ENCODE assay signal across 8 cellular contexts in genomic region chr11:35040221-35040942, GRCh38.
DNase-seq lines count a peak whose midpoint lies in the region; ATAC-seq, FAIRE-seq and TF ChIP-seq lines count a peak whose summit lies in the region.
"Had no signal": no experiment of that assay in that cellular context is flagged by ENCODE, and none has a peak within 500 bp of the region (broad histone marks: within the 10 kb centered on the region; RNA-seq: fewer than 3 reads in every experiment).

No MANE protein-coding gene starts in this region.

- DNase-seq in astrocyte of the spinal cord (ENCODE audit: low read depth, low spot score) (peak; percentile 89), small intestine (peak; percentile 49), ascending aorta (ENCODE audit: low spot score in 2 of 2) (no peak), NCI-H146 treated with DMSO at 0.1 percent for 48 hours (lab: John Stamatoyannopoulos, UW; ENCODE audit: unreplicated experiment) (no peak)

- H2AFZ ChIP-seq in SU-DHL-6 (ENCODE audit: low read depth, low read length, severe bottlenecking): peak overlapping the region; percentile 49

- H3K36me3 ChIP-seq in SU-DHL-6 (ENCODE audit: low read length) (no peaks in the 10 kb centered on the region), small intestine (ENCODE audit: control insufficient read depth in 2 of 2, insufficient read depth in 2 of 2, low read length in 2 of 2) (no peaks in the 10 kb centered on the region), ascending aorta (no peaks in the 10 kb centered on the region)
- H3K36me3 ChIP-seq: cardiac muscle cell had no signal

- intact Hi-C loops in ascending aorta (cut with DNase I): no loop called here

- no peaks in the 10 kb centered on the region for H3K9me3 ChIP-seq in SU-DHL-6 (ENCODE audit: insufficient read depth, low read length)
- H3K9me3 ChIP-seq in small intestine (ENCODE audit: control insufficient read depth, low read depth): no peaks in the 10 kb centered on the region
- no peaks in the 10 kb centered on the region for H3K9me3 ChIP-seq in ascending aorta

- no peaks in the 10 kb centered on the region for H3F3A ChIP-seq in SU-DHL-6 (ENCODE audit: insufficient read depth)

- no peaks in the 10 kb centered on the region for H3K9me2 ChIP-seq in SU-DHL-6 (replicated peaks; ENCODE audit: insufficient read depth, low read length)

- 68 to 86% (median 70%) methylated on average over 12 of the region's 12 CpGs for WGBS in small intestine, 3 donors

- H3K27me3 ChIP-seq in SU-DHL-6 (ENCODE audit: low read length): no peaks in the 10 kb centered on the region
- no peaks in the 10 kb centered on the region for H3K27me3 ChIP-seq in small intestine (ENCODE audit: control insufficient read depth in 2 of 2, insufficient read depth in 2 of 2, low read length in 2 of 2)
- no peaks in the 10 kb centered on the region for H3K27me3 ChIP-seq in ascending aorta
- H3K27me3 ChIP-seq: cardiac muscle cell had no signal

- in situ Hi-C loops in astrocyte of the spinal cord (cut with HindIII; ENCODE audit: low sequenced_read_pairs): no loop called here

- H3K4me3 ChIP-seq in SU-DHL-6 (ENCODE audit: insufficient read depth, low read length, poor library complexity, severe bottlenecking): peak overlapping the region; percentile 14
- H3K4me3 ChIP-seq in astrocyte of the spinal cord (ENCODE audit: low read depth, low read length): no peak overlapping the region
- peak overlapping the region in 1 of 2 donors; percentile 8 for H3K4me3 ChIP-seq in small intestine (ENCODE audit: low read depth in 1 of 2, low read length in 2 of 2)
- H3K4me3 ChIP-seq in ascending aorta: no peak overlapping the region
- H3K4me3 ChIP-seq: cardiac muscle cell had no signal

- TF ChIP-seq CTCF in SU-DHL-6 (IDR thresholded peaks at IDR 0.05; ENCODE audit: insufficient read depth, low read length, poor library complexity, severe bottlenecking) (no peak), astrocyte of the spinal cord (IDR thresholded peaks at IDR 0.05; ENCODE audit: low read depth, low read length) (no peak), ascending aorta (IDR thresholded peaks at IDR 0.05) (no peak)

- peak; percentile 57 for ATAC-seq in GM19025 (IDR thresholded peaks at IDR 0.05; ENCODE audit: low read depth, unreplicated experiment)
- ATAC-seq in HG03064 (IDR thresholded peaks at IDR 0.05; ENCODE audit: low read depth, unreplicated experiment): peak; percentile 63

- H3K4me2 ChIP-seq in SU-DHL-6 (ENCODE audit: low read depth, low read length, poor library complexity, severe bottlenecking): peak overlapping the region; percentile 49

- H3K4me1 ChIP-seq in small intestine (ENCODE audit: control insufficient read depth in 2 of 2, insufficient read depth in 1 of 2, low read depth in 1 of 2, low read length in 1 of 2): no peaks in the 10 kb centered on the region
- peaks cover 0 to 2% of the 10 kb centered on the region in 2 donors for H3K4me1 ChIP-seq in ascending aorta

- FAIRE-seq in small intestine (lab: Jason Lieb, UNC): no peak

- H3K27ac ChIP-seq in SU-DHL-6 (ENCODE audit: low read depth, low read length) (no peak overlapping the region), small intestine (ENCODE audit: low read depth in 1 of 2, low read length in 1 of 2) (peak overlapping the region in 1 of 2 donors; percentile 85), ascending aorta (no peak overlapping the region)
- H3K27ac ChIP-seq: cardiac muscle cell had no signal

- no peak overlapping the region for H3K9ac ChIP-seq in SU-DHL-6 (ENCODE audit: low read length)

- H3K79me2 ChIP-seq in SU-DHL-6 (ENCODE audit: insufficient read depth, low read length): no peaks in the 10 kb centered on the region

- H4K20me1 ChIP-seq in SU-DHL-6 (ENCODE audit: low read depth, low read length): no peaks in the 10 kb centered on the region

Comparison
In these comparisons a context has a peak if more than half of its experiments do, and no peak if none do; other contexts are left out.
1. DNase-seq: peak in astrocyte of the spinal cord (single experiment) and small intestine (single experiment); none in ascending aorta (0 of 2) and NCI-H146 treated with DMSO at 0.1 percent for 48 hours (single experiment).